In the genomic region with DNA sequence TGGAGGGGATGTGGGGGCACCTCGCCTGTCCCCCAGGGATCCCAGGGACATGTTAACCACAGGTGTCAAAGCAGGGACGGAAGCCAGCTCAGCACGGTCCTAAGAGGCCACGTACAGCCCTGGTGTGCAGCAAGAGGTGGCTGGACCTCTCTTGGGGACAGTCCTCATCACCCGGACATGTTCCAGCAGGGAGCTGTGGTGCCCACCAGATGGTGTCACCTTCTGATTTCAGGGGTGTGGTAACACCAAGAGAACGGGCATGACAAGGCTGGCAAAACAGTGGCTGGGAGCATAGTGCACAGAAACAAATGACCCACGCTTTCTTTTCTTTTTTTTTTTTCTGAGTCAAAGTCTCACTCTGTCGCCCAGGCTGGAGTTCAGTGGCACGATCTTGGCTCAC, we compare ENCODE assay signal across 16 cellular contexts.
"Had no signal": no experiment of that assay in that cellular context is flagged by ENCODE, and none has a peak within 500 bp of the region (broad histone marks: within the 10 kb centered on the region; RNA-seq: fewer than 3 reads in every experiment).

No MANE protein-coding gene starts in this region.

- H2AFZ ChIP-seq: neural progenitor cell had no signal

- H3K27ac ChIP-seq: heart right ventricle, neural progenitor cell, sigmoid colon, skin epidermis, suprapubic skin, thyroid gland had no signal

- FAIRE-seq: frontal cortex, islet of Langerhans, urothelium cell line had no signal

- H3K9ac ChIP-seq: neural progenitor cell had no signal

- DNase-seq: effector CD4-positive, alpha-beta T cell; heart right ventricle; hypothalamus; kidney glomerular epithelial cell; natural killer cell; occipital lobe; sigmoid colon; stimulated activated CD4-positive, alpha-beta T cell treated with anti-CD3 and anti-CD28 coated beads, Interleukin-12 subunit alpha, Interleukin-12 subunit beta, amount 100 ng/mL, for 4 hours; stimulated activated naive CD4-positive, alpha-beta T cell treated with Interleukin-2 at 50 U/mL for 16 hours; thyroid gland had no signal

- H3K27me3 ChIP-seq: heart right ventricle, neural progenitor cell, sigmoid colon, suprapubic skin, thyroid gland had no signal

- H3K4me1 ChIP-seq: heart right ventricle, neural progenitor cell, sigmoid colon, suprapubic skin had no signal

- H3K9me3 ChIP-seq: sigmoid colon, suprapubic skin, thyroid gland had no signal

- ATAC-seq: heart right ventricle, natural killer cell had no signal

- H3K4me2 ChIP-seq: neural progenitor cell had no signal

- H3K4me3 ChIP-seq: heart right ventricle, neural progenitor cell, sigmoid colon, skin epidermis, suprapubic skin, thyroid gland had no signal

- H3K36me3 ChIP-seq: neural progenitor cell had no signal
